In genomic region chr10:51422311-51423120, GRCh38 we compare ENCODE assay signal across 8 cellular contexts.
DNase-seq lines count a peak whose midpoint lies in the region; ATAC-seq, FAIRE-seq and TF ChIP-seq lines count a peak whose summit lies in the region.

No MANE protein-coding gene starts in this region.

- ATAC-seq in HG03039 (IDR thresholded peaks at IDR 0.05; ENCODE audit: unreplicated experiment) (peak; percentile 59), left lobe of liver (peak; percentile 94)
- ATAC-seq in stimulated activated memory B cell treated with anti-CD40 and anti-IgM and Interleukin-4, amounts not matched to agents 10 μg/mL and 1 μg/mL and 100 μg/mL, for 72 hours: no peak

- H3K27me3 Mint-ChIP-seq in chondrocyte (ENCODE audit: low read depth): no peaks in the 10 kb centered on the region
- H3K27me3 Mint-ChIP-seq in stimulated activated memory B cell treated with anti-CD40 and anti-IgM and Interleukin-4, amounts not matched to agents 10 μg/mL and 1 μg/mL and 100 μg/mL, for 72 hours: peaks cover 8% of the 10 kb centered on the region

- H3K4me3 Mint-ChIP-seq in chondrocyte (ENCODE audit: unreplicated experiment): no peak overlapping the region
- H3K4me3 Mint-ChIP-seq in stimulated activated memory B cell treated with anti-CD40 and anti-IgM and Interleukin-4, amounts not matched to agents 10 μg/mL and 1 μg/mL and 100 μg/mL, for 72 hours: no peak overlapping the region

- H3K9me3 ChIP-seq in BLaER1: no peaks in the 10 kb centered on the region
- no peaks in the 10 kb centered on the region for H3K9me3 ChIP-seq in Peyer's patch

- H3K27ac ChIP-seq in BLaER1 (no peak overlapping the region), Peyer's patch (no peak overlapping the region)

- H3K9me3 Mint-ChIP-seq in chondrocyte (ENCODE audit: low read depth): no peaks in the 10 kb centered on the region
- H3K9me3 Mint-ChIP-seq in stimulated activated memory B cell treated with anti-CD40 and anti-IgM and Interleukin-4, amounts not matched to agents 10 μg/mL and 1 μg/mL and 100 μg/mL, for 72 hours: no peaks in the 10 kb centered on the region

- DNase-seq in GM18507 (ENCODE audit: extremely low spot score, insufficient read length, low read depth): peak; percentile 23
- DNase-seq in Peyer's patch: peak; percentile 28 to 80 (median 48)
- no peak for DNase-seq in chondrocyte (ENCODE audit: low spot score)
- DNase-seq in left lobe of liver (ENCODE audit: low spot score): no peak
- DNase-seq in stromal cell of bone marrow (ENCODE audit: low read depth): peak; percentile 61

- no peaks in the 10 kb centered on the region for H3K36me3 Mint-ChIP-seq in chondrocyte (ENCODE audit: low read depth)
- H3K36me3 Mint-ChIP-seq in stimulated activated memory B cell treated with anti-CD40 and anti-IgM and Interleukin-4, amounts not matched to agents 10 μg/mL and 1 μg/mL and 100 μg/mL, for 72 hours: no peaks in the 10 kb centered on the region

- TF ChIP-seq CTCF in Peyer's patch (IDR thresholded peaks at IDR 0.05): peak in 5 of 6 experiments; percentile 10 to 80 (median 76)
- TF ChIP-seq CTCF in chondrocyte (IDR thresholded peaks at IDR 0.05): peak; percentile 96

- H3K27me3 ChIP-seq in BLaER1 (no peaks in the 10 kb centered on the region), Peyer's patch (no peaks in the 10 kb centered on the region)

- no peaks in the 10 kb centered on the region for H3K36me3 ChIP-seq in BLaER1
- no peaks in the 10 kb centered on the region for H3K36me3 ChIP-seq in Peyer's patch

- no peaks in the 10 kb centered on the region for H4K20me1 ChIP-seq in BLaER1

- H3K4me1 ChIP-seq in BLaER1 (no peaks in the 10 kb centered on the region), Peyer's patch (no peaks in the 10 kb centered on the region)

- H3K4me3 ChIP-seq in BLaER1: no peak overlapping the region
- H3K4me3 ChIP-seq in Peyer's patch: no peak overlapping the region

- H3K27ac Mint-ChIP-seq in chondrocyte (ENCODE audit: unreplicated experiment): peak overlapping the region; percentile 52
- no peak overlapping the region for H3K27ac Mint-ChIP-seq in stimulated activated memory B cell treated with anti-CD40 and anti-IgM and Interleukin-4, amounts not matched to agents 10 μg/mL and 1 μg/mL and 100 μg/mL, for 72 hours

- H3K4me2 ChIP-seq in BLaER1: peak overlapping the region; percentile 17; the same call in 1 of the 2 replicates

- no peak overlapping the region for H3K9ac ChIP-seq in BLaER1

- TF ChIP-seq POLR2A in Peyer's patch (IDR thresholded peaks at IDR 0.05): no peak

- peaks cover 34% of the 10 kb centered on the region for H3K4me1 Mint-ChIP-seq in chondrocyte (ENCODE audit: low read depth)
- H3K4me1 Mint-ChIP-seq in stimulated activated memory B cell treated with anti-CD40 and anti-IgM and Interleukin-4, amounts not matched to agents 10 μg/mL and 1 μg/mL and 100 μg/mL, for 72 hours: peaks cover 6% of the 10 kb centered on the region

- peak; percentile 73 for FAIRE-seq in GM18507 (lab: Jason Lieb, UNC)

Comparison
In these comparisons a context has a peak if more than half of its experiments do, and no peak if none do; other contexts are left out.
1. DNase-seq: peak in GM18507 (single experiment), Peyer's patch (3 of 3) and stromal cell of bone marrow (single experiment); none in chondrocyte (single experiment) and left lobe of liver (single experiment).